ENCODE assay signal across 1 cellular context in the genomic region with DNA sequence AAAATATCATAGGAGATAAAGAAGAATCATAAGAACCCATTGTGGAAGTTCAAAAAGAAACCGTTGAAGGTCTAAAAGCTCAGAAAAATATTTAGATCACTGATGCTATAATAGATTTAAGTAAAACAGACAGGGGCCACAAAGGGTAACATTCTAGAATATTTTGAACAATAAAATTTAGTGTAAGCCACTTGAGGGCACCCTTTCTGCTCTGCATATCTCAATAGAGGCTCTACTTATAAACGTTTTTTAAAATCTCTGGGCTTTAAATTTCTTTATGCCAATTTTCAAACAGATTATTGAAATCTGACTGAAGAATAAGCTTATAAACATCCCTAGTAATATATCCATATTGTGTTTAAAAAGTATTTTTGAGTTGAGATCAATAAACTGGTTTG.
TF ChIP-seq lines count a peak whose summit lies in the region.

No MANE protein-coding gene starts in this region.

TF ChIP-seq in GM12878, 131 proteins besides CTCF, POLR2A, EP300 and RAD21:
- no peak for TF ChIP-seq REST (IDR thresholded peaks at IDR 0.05; ENCODE audit: low read depth, low read length)
- TF ChIP-seq SMC3 (IDR thresholded peaks at IDR 0.05; ENCODE audit: borderline replicate concordance, low read length): peak; percentile 22; the same call in 1 of the 2 replicates
